1 cellular context compared by ENCODE assay signal in genomic region chr19:18389095-18389735, GRCh38.
TF ChIP-seq lines count a peak whose summit lies in the region.

No MANE protein-coding gene starts in this region.

TF ChIP-seq in GM23338, 12 proteins besides CTCF, POLR2A, EP300 and RAD21:
- no peak for TF ChIP-seq ZNF331 (CRISPR knock-in tag; IDR thresholded peaks at IDR 0.05; ENCODE audit: low read depth)
- TF ChIP-seq JUNB (IDR thresholded peaks at IDR 0.05; ENCODE audit: unreplicated experiment) = no peak
- no peak for TF ChIP-seq ETS1 (IDR thresholded peaks at IDR 0.05)
- TF ChIP-seq EZH2phosphoT487 (IDR thresholded peaks at IDR 0.05; ENCODE audit: unreplicated experiment) = no peak
- TF ChIP-seq POLR2AphosphoS5 (IDR thresholded peaks at IDR 0.05; ENCODE audit: low read depth) = no peak
- TF ChIP-seq, protein P1, sequence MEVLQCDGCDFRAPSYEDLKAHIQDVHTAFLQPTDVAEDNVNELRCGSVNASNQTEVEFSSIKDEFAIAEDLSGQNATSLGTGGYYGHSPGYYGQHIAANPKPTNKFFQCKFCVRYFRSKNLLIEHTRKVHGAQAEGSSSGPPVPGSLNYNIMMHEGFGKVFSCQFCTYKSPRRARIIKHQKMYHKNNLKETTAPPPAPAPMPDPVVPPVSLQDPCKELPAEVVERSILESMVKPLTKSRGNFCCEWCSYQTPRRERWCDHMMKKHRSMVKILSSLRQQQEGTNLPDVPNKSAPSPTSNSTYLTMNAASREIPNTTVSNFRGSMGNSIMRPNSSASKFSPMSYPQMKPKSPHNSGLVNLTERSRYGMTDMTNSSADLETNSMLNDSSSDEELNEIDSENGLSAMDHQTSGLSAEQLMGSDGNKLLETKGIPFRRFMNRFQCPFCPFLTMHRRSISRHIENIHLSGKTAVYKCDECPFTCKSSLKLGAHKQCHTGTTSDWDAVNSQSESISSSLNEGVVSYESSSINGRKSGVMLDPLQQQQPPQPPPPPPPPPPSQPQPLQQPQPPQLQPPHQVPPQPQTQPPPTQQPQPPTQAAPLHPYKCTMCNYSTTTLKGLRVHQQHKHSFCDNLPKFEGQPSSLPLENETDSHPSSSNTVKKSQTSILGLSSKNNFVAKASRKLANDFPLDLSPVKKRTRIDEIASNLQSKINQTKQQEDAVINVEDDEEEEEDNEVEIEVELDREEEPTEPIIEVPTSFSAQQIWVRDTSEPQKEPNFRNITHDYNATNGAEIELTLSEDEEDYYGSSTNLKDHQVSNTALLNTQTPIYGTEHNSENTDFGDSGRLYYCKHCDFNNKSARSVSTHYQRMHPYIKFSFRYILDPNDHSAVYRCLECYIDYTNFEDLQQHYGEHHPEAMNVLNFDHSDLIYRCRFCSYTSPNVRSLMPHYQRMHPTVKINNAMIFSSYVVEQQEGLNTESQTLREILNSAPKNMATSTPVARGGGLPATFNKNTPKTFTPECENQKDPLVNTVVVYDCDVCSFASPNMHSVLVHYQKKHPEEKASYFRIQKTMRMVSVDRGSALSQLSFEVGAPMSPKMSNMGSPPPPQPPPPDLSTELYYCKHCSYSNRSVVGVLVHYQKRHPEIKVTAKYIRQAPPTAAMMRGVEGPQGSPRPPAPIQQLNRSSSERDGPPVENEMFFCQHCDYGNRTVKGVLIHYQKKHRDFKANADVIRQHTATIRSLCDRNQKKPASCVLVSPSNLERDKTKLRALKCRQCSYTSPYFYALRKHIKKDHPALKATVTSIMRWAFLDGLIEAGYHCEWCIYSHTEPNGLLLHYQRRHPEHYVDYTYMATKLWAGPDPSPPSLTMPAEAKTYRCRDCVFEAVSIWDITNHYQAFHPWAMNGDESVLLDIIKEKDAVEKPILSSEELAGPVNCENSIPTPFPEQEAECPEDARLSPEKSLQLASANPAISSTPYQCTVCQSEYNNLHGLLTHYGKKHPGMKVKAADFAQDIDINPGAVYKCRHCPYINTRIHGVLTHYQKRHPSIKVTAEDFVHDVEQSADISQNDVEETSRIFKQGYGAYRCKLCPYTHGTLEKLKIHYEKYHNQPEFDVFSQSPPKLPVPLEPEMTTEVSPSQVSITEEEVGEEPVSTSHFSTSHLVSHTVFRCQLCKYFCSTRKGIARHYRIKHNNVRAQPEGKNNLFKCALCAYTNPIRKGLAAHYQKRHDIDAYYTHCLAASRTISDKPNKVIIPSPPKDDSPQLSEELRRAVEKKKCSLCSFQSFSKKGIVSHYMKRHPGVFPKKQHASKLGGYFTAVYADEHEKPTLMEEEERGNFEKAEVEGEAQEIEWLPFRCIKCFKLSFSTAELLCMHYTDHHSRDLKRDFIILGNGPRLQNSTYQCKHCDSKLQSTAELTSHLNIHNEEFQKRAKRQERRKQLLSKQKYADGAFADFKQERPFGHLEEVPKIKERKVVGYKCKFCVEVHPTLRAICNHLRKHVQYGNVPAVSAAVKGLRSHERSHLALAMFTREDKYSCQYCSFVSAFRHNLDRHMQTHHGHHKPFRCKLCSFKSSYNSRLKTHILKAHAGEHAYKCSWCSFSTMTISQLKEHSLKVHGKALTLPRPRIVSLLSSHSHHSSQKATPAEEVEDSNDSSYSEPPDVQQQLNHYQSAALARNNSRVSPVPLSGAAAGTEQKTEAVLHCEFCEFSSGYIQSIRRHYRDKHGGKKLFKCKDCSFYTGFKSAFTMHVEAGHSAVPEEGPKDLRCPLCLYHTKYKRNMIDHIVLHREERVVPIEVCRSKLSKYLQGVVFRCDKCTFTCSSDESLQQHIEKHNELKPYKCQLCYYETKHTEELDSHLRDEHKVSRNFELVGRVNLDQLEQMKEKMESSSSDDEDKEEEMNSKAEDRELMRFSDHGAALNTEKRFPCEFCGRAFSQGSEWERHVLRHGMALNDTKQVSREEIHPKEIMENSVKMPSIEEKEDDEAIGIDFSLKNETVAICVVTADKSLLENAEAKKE (CRISPR knock-in tag; IDR thresholded peaks at IDR 0.05) = no peak
- no peak for TF ChIP-seq NANOG (IDR thresholded peaks at IDR 0.05; ENCODE audit: borderline replicate concordance)
- TF ChIP-seq CREB1 (CRISPR knock-in tag; IDR thresholded peaks at IDR 0.05; ENCODE audit: low read depth) = no peak
- no peak for TF ChIP-seq ZNF114 (CRISPR knock-in tag; IDR thresholded peaks at IDR 0.05)
- TF ChIP-seq, protein P2, sequence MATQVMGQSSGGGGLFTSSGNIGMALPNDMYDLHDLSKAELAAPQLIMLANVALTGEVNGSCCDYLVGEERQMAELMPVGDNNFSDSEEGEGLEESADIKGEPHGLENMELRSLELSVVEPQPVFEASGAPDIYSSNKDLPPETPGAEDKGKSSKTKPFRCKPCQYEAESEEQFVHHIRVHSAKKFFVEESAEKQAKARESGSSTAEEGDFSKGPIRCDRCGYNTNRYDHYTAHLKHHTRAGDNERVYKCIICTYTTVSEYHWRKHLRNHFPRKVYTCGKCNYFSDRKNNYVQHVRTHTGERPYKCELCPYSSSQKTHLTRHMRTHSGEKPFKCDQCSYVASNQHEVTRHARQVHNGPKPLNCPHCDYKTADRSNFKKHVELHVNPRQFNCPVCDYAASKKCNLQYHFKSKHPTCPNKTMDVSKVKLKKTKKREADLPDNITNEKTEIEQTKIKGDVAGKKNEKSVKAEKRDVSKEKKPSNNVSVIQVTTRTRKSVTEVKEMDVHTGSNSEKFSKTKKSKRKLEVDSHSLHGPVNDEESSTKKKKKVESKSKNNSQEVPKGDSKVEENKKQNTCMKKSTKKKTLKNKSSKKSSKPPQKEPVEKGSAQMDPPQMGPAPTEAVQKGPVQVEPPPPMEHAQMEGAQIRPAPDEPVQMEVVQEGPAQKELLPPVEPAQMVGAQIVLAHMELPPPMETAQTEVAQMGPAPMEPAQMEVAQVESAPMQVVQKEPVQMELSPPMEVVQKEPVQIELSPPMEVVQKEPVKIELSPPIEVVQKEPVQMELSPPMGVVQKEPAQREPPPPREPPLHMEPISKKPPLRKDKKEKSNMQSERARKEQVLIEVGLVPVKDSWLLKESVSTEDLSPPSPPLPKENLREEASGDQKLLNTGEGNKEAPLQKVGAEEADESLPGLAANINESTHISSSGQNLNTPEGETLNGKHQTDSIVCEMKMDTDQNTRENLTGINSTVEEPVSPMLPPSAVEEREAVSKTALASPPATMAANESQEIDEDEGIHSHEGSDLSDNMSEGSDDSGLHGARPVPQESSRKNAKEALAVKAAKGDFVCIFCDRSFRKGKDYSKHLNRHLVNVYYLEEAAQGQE (IDR thresholded peaks at IDR 0.05; ENCODE audit: unreplicated experiment) = no peak
- no peak for TF ChIP-seq EZH2 (IDR thresholded peaks at IDR 0.05; ENCODE audit: low read depth, unreplicated experiment)
- no peak for TF ChIP-seq STAT1 (IDR thresholded peaks at IDR 0.05; ENCODE audit: unreplicated experiment)
